Comparison of ENCODE assay signal across 1 cellular context in genomic region chr4:25951390-25951952, GRCh38.
TF ChIP-seq lines count a peak whose summit lies in the region.

No MANE protein-coding gene starts in this region.

TF ChIP-seq in HepG2, 621 proteins besides CTCF, POLR2A, EP300 and RAD21:
- no peak for TF ChIP-seq ZNF121 (CRISPR knock-in tag; IDR thresholded peaks at IDR 0.05)
- TF ChIP-seq NCOA5 (CRISPR knock-in tag; IDR thresholded peaks at IDR 0.05) = no peak
- no peak for TF ChIP-seq KDM1A (CRISPR knock-in tag; IDR thresholded peaks at IDR 0.05)
- no peak for TF ChIP-seq NFYB (CRISPR knock-in tag; IDR thresholded peaks at IDR 0.05)
- TF ChIP-seq ZNF430 (CRISPR knock-in tag; IDR thresholded peaks at IDR 0.05) = no peak
- TF ChIP-seq ZSCAN25 (CRISPR knock-in tag; IDR thresholded peaks at IDR 0.05) = 0 out of 2 replicates have a peak, but pooled peaks have one; percentile 40
- TF ChIP-seq ZNF569 (CRISPR knock-in tag; IDR thresholded peaks at IDR 0.05; ENCODE audit: borderline replicate concordance) = no peak
- no peak for TF ChIP-seq ZNF292 (CRISPR knock-in tag; IDR thresholded peaks at IDR 0.05; ENCODE audit: borderline replicate concordance, low read depth)
